Comparison of ENCODE assay signal across 1 cellular context in genomic region chr3:45273681-45274515, GRCh38.
TF ChIP-seq lines count a peak whose summit lies in the region.

No MANE protein-coding gene starts in this region.

TF ChIP-seq in K562, 482 proteins besides CTCF, POLR2A, EP300 and RAD21 (continued from another document and continues in another):
- TF ChIP-seq HDAC1 (IDR thresholded peaks at IDR 0.05) (peak; percentile 22 to 94; a peak in 2 of 4 replicates), RBM14 (IDR thresholded peaks at IDR 0.05; ENCODE audit: borderline replicate concordance, insufficient read depth, low read depth, low read length) (no peak), ZSCAN29 (IDR thresholded peaks at IDR 0.05) (no peak), SMARCE1 (IDR thresholded peaks at IDR 0.05) (peak; percentile 90), GABPA (tag; conservative IDR thresholded peaks at IDR 0.05; ENCODE audit: low read depth) (0 out of 2 replicates have a peak, but pooled peaks have one; percentile 44), BCOR (IDR thresholded peaks at IDR 0.05) (peak; percentile 73), ZNF780A (CRISPR knock-in tag; IDR thresholded peaks at IDR 0.05) (no peak), ZFP30 (CRISPR knock-in tag; IDR thresholded peaks at IDR 0.05; ENCODE audit: borderline replicate concordance) (no peak), NR2F6 (CRISPR knock-in tag; IDR thresholded peaks at IDR 0.05) (no peak), AFF1 (IDR thresholded peaks at IDR 0.05; ENCODE audit: low read depth in 1 of 2, partially characterized antibody in 2 of 2) (peak; percentile 69 to 82), IRF1 (CRISPR knock-in tag; IDR thresholded peaks at IDR 0.05; ENCODE audit: borderline replicate concordance) (no peak), SMARCA4 (IDR thresholded peaks at IDR 0.05) (peak; percentile 96), TRIM25 (IDR thresholded peaks at IDR 0.05; ENCODE audit: borderline replicate concordance) (no peak), ZNF77 (CRISPR knock-in tag; IDR thresholded peaks at IDR 0.05) (no peak), POLR2B (IDR thresholded peaks at IDR 0.05; ENCODE audit: low read depth, partially characterized antibody) (peak; percentile 40), DNMT1 (IDR thresholded peaks at IDR 0.05) (no peak), THRA (IDR thresholded peaks at IDR 0.05) (no peak), POLR3A (IDR thresholded peaks at IDR 0.05; ENCODE audit: borderline replicate concordance, extremely low read depth, insufficient read depth, insufficient read length) (no peak), ID3 (CRISPR knock-in tag; IDR thresholded peaks at IDR 0.05) (no peak), ID3 (tag; IDR thresholded peaks at IDR 0.05) (peak; percentile 83), NCOA6 (IDR thresholded peaks at IDR 0.05) (peak; percentile 49; the same call in 1 of the 2 replicates), CREB1 (IDR thresholded peaks at IDR 0.05) (0 out of 2 replicates have a peak, but pooled peaks have one; percentile 33), CREB1 (CRISPR knock-in tag; IDR thresholded peaks at IDR 0.05) (peak; percentile 43; the same call in 1 of the 2 replicates), PURB (CRISPR knock-in tag; IDR thresholded peaks at IDR 0.05; ENCODE audit: low read depth) (no peak), TBL1XR1 (IDR thresholded peaks at IDR 0.05; ENCODE audit: low read length in 2 of 2) (peak in 1 of 2 experiments; percentile 88; a peak in 3 of 4 replicates), NCOR1 (IDR thresholded peaks at IDR 0.05) (peak; percentile 89), SRSF3 (IDR thresholded peaks at IDR 0.05; ENCODE audit: insufficient read depth, low read length) (no peak), THRAP3 (IDR thresholded peaks at IDR 0.05; ENCODE audit: borderline replicate concordance) (no peak; the same call in 1 of the 2 replicates), SNRNP70 (optimal IDR thresholded peaks at IDR 0.05; ENCODE audit: low read depth, low read length) (no peak)
- TF ChIP-seq, protein P1, sequence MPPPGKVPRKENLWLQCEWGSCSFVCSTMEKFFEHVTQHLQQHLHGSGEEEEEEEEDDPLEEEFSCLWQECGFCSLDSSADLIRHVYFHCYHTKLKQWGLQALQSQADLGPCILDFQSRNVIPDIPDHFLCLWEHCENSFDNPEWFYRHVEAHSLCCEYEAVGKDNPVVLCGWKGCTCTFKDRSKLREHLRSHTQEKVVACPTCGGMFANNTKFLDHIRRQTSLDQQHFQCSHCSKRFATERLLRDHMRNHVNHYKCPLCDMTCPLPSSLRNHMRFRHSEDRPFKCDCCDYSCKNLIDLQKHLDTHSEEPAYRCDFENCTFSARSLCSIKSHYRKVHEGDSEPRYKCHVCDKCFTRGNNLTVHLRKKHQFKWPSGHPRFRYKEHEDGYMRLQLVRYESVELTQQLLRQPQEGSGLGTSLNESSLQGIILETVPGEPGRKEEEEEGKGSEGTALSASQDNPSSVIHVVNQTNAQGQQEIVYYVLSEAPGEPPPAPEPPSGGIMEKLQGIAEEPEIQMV (tag; conservative IDR thresholded peaks at IDR 0.05; ENCODE audit: low read depth): peak; percentile 19; the same call in 1 of the 2 replicates
- TF ChIP-seq, protein P2, sequence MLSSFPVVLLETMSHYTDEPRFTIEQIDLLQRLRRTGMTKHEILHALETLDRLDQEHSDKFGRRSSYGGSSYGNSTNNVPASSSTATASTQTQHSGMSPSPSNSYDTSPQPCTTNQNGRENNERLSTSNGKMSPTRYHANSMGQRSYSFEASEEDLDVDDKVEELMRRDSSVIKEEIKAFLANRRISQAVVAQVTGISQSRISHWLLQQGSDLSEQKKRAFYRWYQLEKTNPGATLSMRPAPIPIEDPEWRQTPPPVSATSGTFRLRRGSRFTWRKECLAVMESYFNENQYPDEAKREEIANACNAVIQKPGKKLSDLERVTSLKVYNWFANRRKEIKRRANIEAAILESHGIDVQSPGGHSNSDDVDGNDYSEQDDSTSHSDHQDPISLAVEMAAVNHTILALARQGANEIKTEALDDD (IDR thresholded peaks at IDR 0.05): peak; percentile 71; the same call in 1 of the 2 replicates
- TF ChIP-seq, protein P3, sequence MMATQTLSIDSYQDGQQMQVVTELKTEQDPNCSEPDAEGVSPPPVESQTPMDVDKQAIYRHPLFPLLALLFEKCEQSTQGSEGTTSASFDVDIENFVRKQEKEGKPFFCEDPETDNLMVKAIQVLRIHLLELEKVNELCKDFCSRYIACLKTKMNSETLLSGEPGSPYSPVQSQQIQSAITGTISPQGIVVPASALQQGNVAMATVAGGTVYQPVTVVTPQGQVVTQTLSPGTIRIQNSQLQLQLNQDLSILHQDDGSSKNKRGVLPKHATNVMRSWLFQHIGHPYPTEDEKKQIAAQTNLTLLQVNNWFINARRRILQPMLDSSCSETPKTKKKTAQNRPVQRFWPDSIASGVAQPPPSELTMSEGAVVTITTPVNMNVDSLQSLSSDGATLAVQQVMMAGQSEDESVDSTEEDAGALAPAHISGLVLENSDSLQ (IDR thresholded peaks at IDR 0.05): peak; percentile 95
- TF ChIP-seq, protein P4, sequence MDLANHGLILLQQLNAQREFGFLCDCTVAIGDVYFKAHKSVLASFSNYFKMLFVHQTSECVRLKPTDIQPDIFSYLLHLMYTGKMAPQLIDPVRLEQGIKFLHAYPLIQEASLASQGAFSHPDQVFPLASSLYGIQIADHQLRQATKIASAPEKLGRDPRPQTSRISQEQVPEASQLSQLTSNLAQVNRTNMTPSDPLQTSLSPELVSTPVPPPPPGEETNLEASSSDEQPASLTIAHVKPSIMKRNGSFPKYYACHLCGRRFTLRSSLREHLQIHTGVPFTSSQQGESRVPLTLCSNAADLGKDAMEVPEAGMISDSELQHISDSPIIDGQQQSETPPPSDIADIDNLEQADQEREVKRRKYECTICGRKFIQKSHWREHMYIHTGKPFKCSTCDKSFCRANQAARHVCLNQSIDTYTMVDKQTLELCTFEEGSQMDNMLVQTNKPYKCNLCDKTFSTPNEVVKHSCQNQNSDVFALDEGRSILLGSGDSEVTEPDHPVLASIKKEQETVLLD (IDR thresholded peaks at IDR 0.05): peak; percentile 71
- TF ChIP-seq, protein P5, sequence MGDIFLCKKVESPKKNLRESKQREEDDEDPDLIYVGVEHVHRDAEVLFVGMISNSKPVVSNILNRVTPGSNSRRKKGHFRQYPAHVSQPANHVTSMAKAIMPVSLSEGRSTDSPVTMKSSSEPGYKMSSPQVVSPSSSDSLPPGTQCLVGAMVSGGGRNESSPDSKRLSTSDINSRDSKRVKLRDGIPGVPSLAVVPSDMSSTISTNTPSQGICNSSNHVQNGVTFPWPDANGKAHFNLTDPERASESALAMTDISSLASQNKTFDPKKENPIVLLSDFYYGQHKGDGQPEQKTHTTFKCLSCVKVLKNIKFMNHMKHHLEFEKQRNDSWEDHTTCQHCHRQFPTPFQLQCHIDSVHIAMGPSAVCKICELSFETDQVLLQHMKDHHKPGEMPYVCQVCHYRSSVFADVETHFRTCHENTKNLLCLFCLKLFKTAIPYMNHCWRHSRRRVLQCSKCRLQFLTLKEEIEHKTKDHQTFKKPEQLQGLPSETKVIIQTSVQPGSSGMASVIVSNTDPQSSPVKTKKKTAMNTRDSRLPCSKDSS (IDR thresholded peaks at IDR 0.05; ENCODE audit: low read depth, partially characterized antibody): no peak
- TF ChIP-seq, protein P6, sequence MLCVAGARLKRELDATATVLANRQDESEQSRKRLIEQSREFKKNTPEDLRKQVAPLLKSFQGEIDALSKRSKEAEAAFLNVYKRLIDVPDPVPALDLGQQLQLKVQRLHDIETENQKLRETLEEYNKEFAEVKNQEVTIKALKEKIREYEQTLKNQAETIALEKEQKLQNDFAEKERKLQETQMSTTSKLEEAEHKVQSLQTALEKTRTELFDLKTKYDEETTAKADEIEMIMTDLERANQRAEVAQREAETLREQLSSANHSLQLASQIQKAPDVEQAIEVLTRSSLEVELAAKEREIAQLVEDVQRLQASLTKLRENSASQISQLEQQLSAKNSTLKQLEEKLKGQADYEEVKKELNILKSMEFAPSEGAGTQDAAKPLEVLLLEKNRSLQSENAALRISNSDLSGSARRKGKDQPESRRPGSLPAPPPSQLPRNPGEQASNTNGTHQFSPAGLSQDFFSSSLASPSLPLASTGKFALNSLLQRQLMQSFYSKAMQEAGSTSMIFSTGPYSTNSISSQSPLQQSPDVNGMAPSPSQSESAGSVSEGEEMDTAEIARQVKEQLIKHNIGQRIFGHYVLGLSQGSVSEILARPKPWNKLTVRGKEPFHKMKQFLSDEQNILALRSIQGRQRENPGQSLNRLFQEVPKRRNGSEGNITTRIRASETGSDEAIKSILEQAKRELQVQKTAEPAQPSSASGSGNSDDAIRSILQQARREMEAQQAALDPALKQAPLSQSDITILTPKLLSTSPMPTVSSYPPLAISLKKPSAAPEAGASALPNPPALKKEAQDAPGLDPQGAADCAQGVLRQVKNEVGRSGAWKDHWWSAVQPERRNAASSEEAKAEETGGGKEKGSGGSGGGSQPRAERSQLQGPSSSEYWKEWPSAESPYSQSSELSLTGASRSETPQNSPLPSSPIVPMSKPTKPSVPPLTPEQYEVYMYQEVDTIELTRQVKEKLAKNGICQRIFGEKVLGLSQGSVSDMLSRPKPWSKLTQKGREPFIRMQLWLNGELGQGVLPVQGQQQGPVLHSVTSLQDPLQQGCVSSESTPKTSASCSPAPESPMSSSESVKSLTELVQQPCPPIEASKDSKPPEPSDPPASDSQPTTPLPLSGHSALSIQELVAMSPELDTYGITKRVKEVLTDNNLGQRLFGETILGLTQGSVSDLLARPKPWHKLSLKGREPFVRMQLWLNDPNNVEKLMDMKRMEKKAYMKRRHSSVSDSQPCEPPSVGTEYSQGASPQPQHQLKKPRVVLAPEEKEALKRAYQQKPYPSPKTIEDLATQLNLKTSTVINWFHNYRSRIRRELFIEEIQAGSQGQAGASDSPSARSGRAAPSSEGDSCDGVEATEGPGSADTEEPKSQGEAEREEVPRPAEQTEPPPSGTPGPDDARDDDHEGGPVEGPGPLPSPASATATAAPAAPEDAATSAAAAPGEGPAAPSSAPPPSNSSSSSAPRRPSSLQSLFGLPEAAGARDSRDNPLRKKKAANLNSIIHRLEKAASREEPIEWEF (CRISPR knock-in tag; IDR thresholded peaks at IDR 0.05): peak; percentile 68
